In genomic region chr13:96027496-96027895, GRCh38 we compare ENCODE assay signal across 33 cellular contexts. TPM values are rescaled to one million over a fixed set of nuclear protein-coding genes. Genes with fewer than 3 reads are reported as not detected.
A peak's percentile ranks its signal among the peaks of the same experiment; 100 is the strongest.
DNase-seq lines count a peak whose midpoint lies in the region; ATAC-seq, FAIRE-seq and TF ChIP-seq lines count a peak whose summit lies in the region.
"Had no signal": no experiment of that assay in that cellular context is flagged by ENCODE, and none has a peak within 500 bp of the region (broad histone marks: within the 10 kb centered on the region; RNA-seq: fewer than 3 reads in every experiment).

No MANE protein-coding gene starts in this region.

- no peak overlapping the region for H3K14ac ChIP-seq in IMR-90 (replicated peaks; ENCODE audit: low read depth, low read length)

- no peak for TF ChIP-seq CTCF in HepG2 (CRISPR knock-in tag; IDR thresholded peaks at IDR 0.05)
- no peak for TF ChIP-seq CTCF in right lobe of liver (IDR thresholded peaks at IDR 0.05)
- TF ChIP-seq CTCF in A549 (IDR thresholded peaks at IDR 0.05), result no peak
- no peak for TF ChIP-seq CTCF in IMR-90 (conservative IDR thresholded peaks at IDR 0.05; ENCODE audit: low read depth, low read length)

- ATAC-seq in HepG2, result no peak
- ATAC-seq in right lobe of liver, result no peak
- no peak for ATAC-seq in A549
- ATAC-seq in IMR-90 (ENCODE audit: low read depth), result no peak
- no peak for ATAC-seq in GM19351 (IDR thresholded peaks at IDR 0.05; ENCODE audit: unreplicated experiment)
- ATAC-seq: CD8-positive, alpha-beta T cell had no signal

- H3K4me3 ChIP-seq in HepG2 (replicated peaks in 1 of 3; ENCODE audit: insufficient read depth in 1 of 3, low read depth in 2 of 3, low read length in 3 of 3) (no peak overlapping the region), right lobe of liver (no peak overlapping the region), A549 (no peak overlapping the region), IMR-90 (ENCODE audit: insufficient read depth, low read depth, low read length) (no peak overlapping the region)
- H3K4me3 ChIP-seq: BLaER1; BLaER1 treated with 17β-estradiol and CSF1 and Interleukin-3, amounts not matched to agents 10 nM and 100 nM had no signal

- H3K9me1 ChIP-seq in IMR-90 (ENCODE audit: insufficient read depth, low read length), result no peaks in the 10 kb centered on the region

- H2AK9ac ChIP-seq in IMR-90 (replicated peaks; ENCODE audit: low read depth, low read length, poor library complexity), result no peak overlapping the region

- H2BK20ac ChIP-seq in IMR-90 (ENCODE audit: low read depth, low read length), result no peak overlapping the region

- intact Hi-C loops in HepG2 (cut with micrococcal nuclease; ENCODE audit: unreplicated experiment) (no loop called here), right lobe of liver (cut with DNase I) (no loop called here), IMR-90 (cut with micrococcal nuclease) (no loop called here)

- FAIRE-seq in HepG2 (lab: Jason Lieb, UNC) (no peak), A549 (lab: Jason Lieb, UNC) (no peak), H54 (lab: Jason Lieb, UNC) (peak; percentile 23)
- FAIRE-seq: D721Med had no signal

- no peak for TF ChIP-seq EP300 in HepG2 (IDR thresholded peaks at IDR 0.05; ENCODE audit: low read depth in 2 of 2, low read length in 2 of 2)
- no peak for TF ChIP-seq EP300 in HepG2 (CRISPR knock-in tag; IDR thresholded peaks at IDR 0.05; ENCODE audit: borderline replicate concordance)
- no peak for TF ChIP-seq EP300 in A549 (IDR thresholded peaks at IDR 0.05)

- peaks cover 4 to 9% of the 10 kb centered on the region in 2 experiments; a peak in 3 of 4 replicates for H3K79me1 ChIP-seq in IMR-90 (ENCODE audit: low read depth in 1 of 2, low read length in 2 of 2)

- H4K20me1 ChIP-seq in HepG2 (ENCODE audit: insufficient read depth, low read length) (no peaks in the 10 kb centered on the region), IMR-90 (ENCODE audit: insufficient read depth, low read length) (0 out of 2 replicates have a peak, but pooled peaks cover 2% of the 10 kb centered on the region)
- H4K20me1 ChIP-seq: BLaER1; BLaER1 treated with 17β-estradiol and CSF1 and Interleukin-3, amounts not matched to agents 10 nM and 100 nM had no signal

- BruUV-seq in HepG2 (replicated peaks; lab: Mats Ljungman, UMichigan) (no TSS peak), IMR-90 (replicated peaks; lab: Mats Ljungman, UMichigan) (no TSS peak)

- no peak overlapping the region for H3K18ac ChIP-seq in IMR-90 (ENCODE audit: low read depth, low read length)

- dilution Hi-C loops in IMR-90 (cut with HindIII; ENCODE audit: low sequenced_read_pairs, unreplicated experiment), result no loop called here

- no peak overlapping the region for H2AK5ac ChIP-seq in IMR-90 (ENCODE audit: low read depth, low read length)

- CTCF ChIA-PET in HepG2 (lab: Yijun Ruan, JAX; ENCODE audit: low intra/inter-chr PET ratio, low total read pairs), result no interaction called here
- CTCF ChIA-PET in A549 (lab: Yijun Ruan, JAX), result no interaction called here
- CTCF ChIA-PET in IMR-90 (lab: Yijun Ruan, JAX), result no interaction called here

- no peak overlapping the region for H3K4me2 ChIP-seq in HepG2 (ENCODE audit: low read depth, low read length)
- H3K4me2 ChIP-seq in A549, result no peak overlapping the region
- no peak overlapping the region for H3K4me2 ChIP-seq in IMR-90 (ENCODE audit: low read depth, low read length)
- H3K4me2 ChIP-seq: BLaER1; BLaER1 treated with 17β-estradiol and CSF1 and Interleukin-3, amounts not matched to agents 10 nM and 100 nM had no signal

- H3K9me3 ChIP-seq in HepG2 (ENCODE audit: low read length) (no peaks in the 10 kb centered on the region), right lobe of liver (no peaks in the 10 kb centered on the region), A549 (no peaks in the 10 kb centered on the region), IMR-90 (ENCODE audit: control insufficient read depth, insufficient read depth, low read length) (no peaks in the 10 kb centered on the region)
- H3K9me3 ChIP-seq: BE2C; BLaER1; BLaER1 treated with 17β-estradiol and CSF1 and Interleukin-3, amounts not matched to agents 10 nM and 100 nM; Caco-2 had no signal

- no peak for TF ChIP-seq POLR2A in HepG2 (IDR thresholded peaks at IDR 0.05; ENCODE audit: insufficient read depth in 1 of 2, low read depth in 2 of 2, low read length in 2 of 2)
- TF ChIP-seq POLR2A in right lobe of liver (IDR thresholded peaks at IDR 0.05), result no peak
- TF ChIP-seq POLR2A in A549 (IDR thresholded peaks at IDR 0.05; ENCODE audit: low read length), result no peak
- no peak for TF ChIP-seq POLR2A in H54 (IDR thresholded peaks at IDR 0.05; ENCODE audit: low read depth, low read length)
- no peak for TF ChIP-seq POLR2A in IMR-90 (IDR thresholded peaks at IDR 0.05; ENCODE audit: low read depth, low read length)

- POLR2A ChIA-PET in HepG2 (lab: Yijun Ruan, JAX), result no interaction called here
- POLR2A ChIA-PET in A549 (lab: Yijun Ruan, JAX), result no interaction called here
- POLR2A ChIA-PET in IMR-90 (lab: Charles Lee; ENCODE audit: unreplicated experiment), result no interaction called here

- H2BK120ac ChIP-seq in IMR-90 (ENCODE audit: low read depth, low read length), result no peak overlapping the region

- WGBS in HepG2 (ENCODE audit: low lambda C conversion rate), result 99% methylated on average over 2 of the region's 2 CpGs
- 100% methylated on average over 2 of the region's 2 CpGs for WGBS in right lobe of liver (ENCODE audit: insufficient coverage, low coverage, low lambda C conversion rate, missing lambda C conversion rate)
- WGBS in A549 (ENCODE audit: missing lambda C conversion rate), result 97% methylated on average over 2 of the region's 2 CpGs
- WGBS in IMR-90 (ENCODE audit: extremely low coverage in 2 of 2, insufficient read length in 1 of 2), 2 experiments, result no CpG with 5 or more reads among the region's 2 CpGs

- no peak overlapping the region for H4K8ac ChIP-seq in IMR-90 (ENCODE audit: low read depth in 2 of 2, low read length in 2 of 2)

- no peak overlapping the region for H2AFZ ChIP-seq in HepG2 (ENCODE audit: low read length)
- H2AFZ ChIP-seq in IMR-90 (replicated peaks; ENCODE audit: low read length, poor library complexity), result no peak overlapping the region

- no peaks in the 10 kb centered on the region for H3K27me3 ChIP-seq in HepG2 (ENCODE audit: control insufficient read depth in 1 of 2, insufficient read depth in 2 of 2, low read length in 2 of 2)
- no peaks in the 10 kb centered on the region for H3K27me3 ChIP-seq in right lobe of liver
- H3K27me3 ChIP-seq in IMR-90 (ENCODE audit: control insufficient read depth, insufficient read depth, low read length), result no peaks in the 10 kb centered on the region
- H3K27me3 ChIP-seq: BE2C; BLaER1; BLaER1 treated with 17β-estradiol and CSF1 and Interleukin-3, amounts not matched to agents 10 nM and 100 nM had no signal

- in situ Hi-C loops in HepG2 (cut with HindIII; ENCODE audit: extremely low pct_ligation_motif_present, low pct_unique_long_range_greater_than_20kb) (loop anchor here (10.0 kb wide), 1 partner anchor 197 kb away; no protein-coding TSS in a partner anchor), IMR-90 (cut with MboI; ENCODE audit: low sequenced_read_pairs) (loop anchor here (25.0 kb wide), 1 partner anchor 785 kb away; no protein-coding TSS in a partner anchor)

- H2BK5ac ChIP-seq in IMR-90 (ENCODE audit: low read depth, low read length, poor library complexity, severe bottlenecking), result no peak overlapping the region

- H3K4ac ChIP-seq in IMR-90 (ENCODE audit: low read depth, low read length), result no peak overlapping the region

- H3K4me1 ChIP-seq in HepG2 (ENCODE audit: insufficient read depth, low read length) (no peaks in the 10 kb centered on the region), right lobe of liver (no peaks in the 10 kb centered on the region), A549 (no peaks in the 10 kb centered on the region), IMR-90 (ENCODE audit: control insufficient read depth, insufficient read depth, low read length) (no peaks in the 10 kb centered on the region)
- H3K4me1 ChIP-seq: BE2C; BLaER1; BLaER1 treated with 17β-estradiol and CSF1 and Interleukin-3, amounts not matched to agents 10 nM and 100 nM; Caco-2 had no signal

- H3K23ac ChIP-seq in IMR-90 (ENCODE audit: low read depth, low read length), result no peak overlapping the region

- H3K9ac ChIP-seq in HepG2 (ENCODE audit: insufficient read depth, low read depth, low read length), result no peak overlapping the region
- H3K9ac ChIP-seq in IMR-90 (ENCODE audit: low read depth, low read length), result no peak overlapping the region
- H3K9ac ChIP-seq: BLaER1; BLaER1 treated with 17β-estradiol and CSF1 and Interleukin-3, amounts not matched to agents 10 nM and 100 nM had no signal

- DNase-seq in HepG2 (ENCODE audit: low spot score), result no peak
- DNase-seq in right lobe of liver, result no peak
- no peak for DNase-seq in A549 (ENCODE audit: low read depth in 1 of 2, low spot score in 1 of 2)
- no peak for DNase-seq in H54 (ENCODE audit: insufficient read length, low spot score)
- no peak for DNase-seq in IMR-90
- DNase-seq in activated CD4-positive, alpha-beta T cell treated with anti-CD3 and anti-CD28 coated beads, Interleukin-2, amount 50 U/mL, for 48 hours, result no peak
- no peak for DNase-seq in pons (ENCODE audit: low spot score)
- DNase-seq: 8988T; ACHN; AML-193; BE2C; C1 segment of cervical spinal cord; Caco-2; Calu3; CD4-positive, alpha-beta memory T cell; CD4-positive, alpha-beta T cell; CD4-positive, CD25-positive, alpha-beta regulatory T cell; CD8-positive, alpha-beta memory T cell; CD8-positive, alpha-beta T cell; COR-L47; DMS 273 treated with DMSO at 0.1 percent for 48 hours; DMS153; DMS53; DMS79; DMS79 treated with DMSO at 0.1 percent for 48 hours; DND-41; EL had no signal

- no peak overlapping the region for H4K91ac ChIP-seq in IMR-90 (ENCODE audit: insufficient read depth, low read depth, low read length)

- H4K5ac ChIP-seq in IMR-90 (ENCODE audit: low read depth, low read length), result no peak overlapping the region

- H3K56ac ChIP-seq in IMR-90 (ENCODE audit: extremely low read depth, insufficient read depth, low read length), result no peak overlapping the region

- H3K79me2 ChIP-seq in HepG2 (ENCODE audit: insufficient read depth, low read length), result no peaks in the 10 kb centered on the region

- H2BK15ac ChIP-seq in IMR-90 (ENCODE audit: low read depth, low read length), result no peak overlapping the region

- H3K36me3 ChIP-seq in HepG2 (replicated peaks in 1 of 2; ENCODE audit: control insufficient read depth in 1 of 2, insufficient read depth in 2 of 2, low read length in 2 of 2), result no peaks in the 10 kb centered on the region
- H3K36me3 ChIP-seq in right lobe of liver, result no peaks in the 10 kb centered on the region
- peaks cover 6% of the 10 kb centered on the region for H3K36me3 ChIP-seq in IMR-90 (ENCODE audit: control insufficient read depth, insufficient read depth, low read length)
- H3K36me3 ChIP-seq: BE2C; BLaER1; BLaER1 treated with 17β-estradiol and CSF1 and Interleukin-3, amounts not matched to agents 10 nM and 100 nM had no signal

- H3K27ac ChIP-seq in HepG2 (ENCODE audit: extremely low read length, insufficient read depth, low read length) (no peak overlapping the region), right lobe of liver (no peak overlapping the region), A549 (no peak overlapping the region), IMR-90 (ENCODE audit: insufficient read depth, low read length) (no peak overlapping the region)
- H3K27ac ChIP-seq: 22Rv1; BLaER1; BLaER1 treated with 17β-estradiol and CSF1 and Interleukin-3, amounts not matched to agents 10 nM and 100 nM; C4-2B had no signal

- TF ChIP-seq RAD21 in HepG2 (CRISPR knock-in tag; IDR thresholded peaks at IDR 0.05) (no peak), A549 (conservative IDR thresholded peaks at IDR 0.05 in 1 of 2, IDR thresholded peaks at IDR 0.05 in 1 of 2) (no peak), IMR-90 (IDR thresholded peaks at IDR 0.05; ENCODE audit: low read length) (no peak)

RNA-seq across cellular contexts. Expression of gene UGGT2, which starts 25.7 kb away (rescaled TPM):
- total RNA-seq in HepG2 (2016; rRNA removed; fragmentation: Illumina TruSeq; extraction: Trizol), result 14.9 and 27.1 TPM in 2 replicates
- 40.7 and 48.1 TPM in 2 replicates for total RNA-seq in HepG2 (2016; cell fraction: cytosol; rRNA removed; fragmentation: Illumina TruSeq; extraction: Trizol; ENCODE audit: low read depth)
- 14.2 and 31.4 TPM in 2 replicates for total RNA-seq in HepG2 (2016; cell fraction: insoluble cytoplasmic fraction; rRNA removed; fragmentation: Illumina TruSeq; extraction: Trizol)
- total RNA-seq in HepG2 (2016; cell fraction: membrane; rRNA removed; fragmentation: Illumina TruSeq; extraction: Trizol), result 9.9 and 12.8 TPM in 2 replicates
- total RNA-seq in HepG2 (2016; cell fraction: nucleus; rRNA removed; fragmentation: Illumina TruSeq; extraction: Trizol), result 91.9 and 94.0 TPM in 2 replicates
- polyA plus RNA-seq in HepG2 (2011; rRNA removed), result 13.2 and 13.7 TPM in 2 replicates
- polyA plus RNA-seq in HepG2 (2011; cell fraction: cytosol; rRNA removed), result 4.4 and 6.6 TPM in 2 replicates
- 11.2 and 15.0 TPM in 2 replicates for polyA plus RNA-seq in HepG2 (2011; cell fraction: nucleus; rRNA removed)
- polyA plus RNA-seq in HepG2 (2012), result 16.8 and 17.7 TPM in 2 replicates
- polyA plus RNA-seq in HepG2 (2016; cell fraction: cytosol; fragmentation: Illumina TruSeq; extraction: Trizol; ENCODE audit: low read depth), result 0.51 and 0.80 TPM in 2 replicates
- 5.1 and 6.2 TPM in 2 replicates for polyA plus RNA-seq in HepG2 (2016; cell fraction: insoluble cytoplasmic fraction; fragmentation: Illumina TruSeq; extraction: Trizol; ENCODE audit: low read depth)
- 0.60 and 1.2 TPM in 2 replicates for polyA plus RNA-seq in HepG2 (2016; cell fraction: membrane; fragmentation: Illumina TruSeq; extraction: Trizol; ENCODE audit: low read depth)
- 32.7 and 36.1 TPM in 2 replicates for polyA plus RNA-seq in HepG2 (2016; cell fraction: nucleus; fragmentation: Illumina TruSeq; extraction: Trizol; ENCODE audit: insufficient read depth, low read depth)
- 15.9 and 44.6 TPM in 2 replicates for polyA minus RNA-seq in HepG2 (2011; rRNA and poly(A)+ RNA removed; ENCODE audit: low replicate concordance)
- polyA minus RNA-seq in HepG2 (2011; cell fraction: cytosol; rRNA and poly(A)+ RNA removed), result 17.1 and 18.8 TPM in 2 replicates
- polyA minus RNA-seq in HepG2 (2011; cell fraction: nucleus; rRNA and poly(A)+ RNA removed), result 125 and 132 TPM in 2 replicates
- total RNA-seq in right lobe of liver, result 10 to 100 TPM in 3 of 6 experiments, 1 to 10 TPM in 3; 8.2 to 17.1 (median 10.3) TPM
- 19.8 and 27.9 TPM in 2 replicates for polyA plus RNA-seq in A549 (2011; rRNA removed)
- polyA plus RNA-seq in A549 (2012; cell fraction: cytosol; rRNA removed), result 3.4 and 4.1 TPM in 2 replicates
- polyA plus RNA-seq in A549 (2012; cell fraction: nucleus; rRNA removed), result 4.8 and 6.0 TPM in 2 replicates
- polyA plus RNA-seq in A549 (2017; fragmentation: RNase III; extraction: RNeasy Plus Mini Kit Qiagen cat#74134 plus additional on column Dnase treatment), result 9.9 to 10.4 TPM (median 10.3 TPM) in 3 replicates
- 11.7 and 12.2 TPM in 2 replicates for polyA minus RNA-seq in A549 (2011; rRNA and poly(A)+ RNA removed)
- total RNA-seq in IMR-90 (2012; rRNA removed), result 40.1 and 63.9 TPM in 2 replicates
- polyA plus RNA-seq in IMR-90 (2012; rRNA removed), result 19.6 and 21.4 TPM in 2 replicates
- polyA plus RNA-seq in IMR-90 (2012; cell fraction: cytosol; rRNA removed), result 4.9 and 6.3 TPM in 2 replicates
- polyA plus RNA-seq in IMR-90 (2012; cell fraction: nucleus; rRNA removed; ENCODE audit: low replicate concordance), result 7.7 and 25.1 TPM in 2 replicates
- total RNA-seq: CD4-positive, alpha-beta memory T cell; CD8-positive, alpha-beta T cell had no signal
- polyA plus RNA-seq: CD4-positive, alpha-beta memory T cell; CD8-positive, alpha-beta memory T cell had no signal

Comparison
In these comparisons a context has a peak if more than half of its experiments do, and no peak if none do; other contexts are left out.
1. Of the 38 proteins assayed by ChIP-seq in both HepG2 and A549: peak only in HepG2: none; only in A549: none; in both: MAFK; in neither: 37.